ENCODE assay signal across 9 cellular contexts in the genomic region with DNA sequence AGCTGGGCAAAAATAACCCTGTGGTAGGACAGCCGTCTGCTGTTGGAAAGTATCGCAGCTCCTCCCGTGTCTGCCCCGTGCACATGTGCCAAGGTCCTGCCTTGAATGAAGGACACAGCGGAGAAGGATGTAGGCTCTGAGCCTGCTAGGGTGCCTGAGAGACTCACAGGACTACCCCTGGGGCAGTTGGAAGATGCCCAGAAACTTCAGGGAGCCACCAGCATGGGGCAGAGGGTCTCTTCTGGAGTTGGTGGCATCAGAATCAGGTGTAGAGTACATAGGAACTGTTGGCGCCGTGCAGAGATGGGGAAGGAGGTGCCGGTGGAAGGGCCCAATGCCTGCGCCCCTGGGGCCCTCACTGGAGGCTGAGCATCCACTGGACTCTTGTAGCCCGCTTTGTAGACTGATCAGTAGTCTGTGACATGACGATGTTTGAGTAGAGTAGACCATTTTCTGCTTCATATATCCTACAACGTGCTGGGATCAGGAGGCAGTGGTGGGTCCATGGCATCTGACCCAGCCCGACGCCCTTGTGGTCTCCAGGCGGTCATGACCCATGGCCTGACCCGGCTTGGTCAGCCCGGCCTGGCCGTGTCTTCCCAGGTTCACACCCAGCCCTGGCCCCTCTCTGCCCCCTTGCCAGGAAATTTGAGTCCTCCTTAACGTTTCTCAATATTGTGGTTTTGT.
"Had no signal": no experiment of that assay in that cellular context is flagged by ENCODE, and none has a peak within 500 bp of the region (broad histone marks: within the 10 kb centered on the region; RNA-seq: fewer than 3 reads in every experiment).

No MANE protein-coding gene starts in this region.

- H3K79me2 ChIP-seq: parathyroid adenoma had no signal

- H3K27me3 Mint-ChIP-seq: activated CD4-positive, alpha-beta memory T cell treated with anti-CD3 and anti-CD28 coated beads, Interleukin-2, amount 10 ng/mL, durations not matched to agents 7 days and 5 days had no signal

- H2AFZ ChIP-seq: parathyroid adenoma had no signal

- H3K27ac ChIP-seq: parathyroid adenoma, VCaP had no signal

- DNase-seq: activated CD4-positive, alpha-beta memory T cell treated with anti-CD3 and anti-CD28 coated beads, Interleukin-2, amount 10 ng/mL, durations not matched to agents 7 days and 5 days; activated gamma-delta T cell treated with Interleukin-2 at 50 U/mL for 16 hours; activated T-cell treated with anti-CD3 and anti-CD28 coated beads, Interleukin-2, amount 50 U/mL, for 48 hours; hippocampal formation; midbrain; stimulated activated CD4-positive, alpha-beta T cell treated with anti-CD3 and anti-CD28 coated beads, Interleukin-12 subunit alpha, Interleukin-12 subunit beta, amount 100 ng/mL, for 4 hours; stimulated activated CD4-positive, alpha-beta T cell treated with anti-CD3 and anti-CD28 coated beads, Interleukin-2, amount 100 ng/mL, for 24 hours had no signal

- H3K9me3 Mint-ChIP-seq: activated CD4-positive, alpha-beta memory T cell treated with anti-CD3 and anti-CD28 coated beads, Interleukin-2, amount 10 ng/mL, durations not matched to agents 7 days and 5 days had no signal

- H3K4me3 Mint-ChIP-seq: activated CD4-positive, alpha-beta memory T cell treated with anti-CD3 and anti-CD28 coated beads, Interleukin-2, amount 10 ng/mL, durations not matched to agents 7 days and 5 days had no signal

- H3K27ac Mint-ChIP-seq: activated CD4-positive, alpha-beta memory T cell treated with anti-CD3 and anti-CD28 coated beads, Interleukin-2, amount 10 ng/mL, durations not matched to agents 7 days and 5 days had no signal

- H3K4me1 ChIP-seq: parathyroid adenoma had no signal

- H3K9ac ChIP-seq: parathyroid adenoma had no signal
